Comparison of ENCODE assay signal across 19 cellular contexts in the genomic region with DNA sequence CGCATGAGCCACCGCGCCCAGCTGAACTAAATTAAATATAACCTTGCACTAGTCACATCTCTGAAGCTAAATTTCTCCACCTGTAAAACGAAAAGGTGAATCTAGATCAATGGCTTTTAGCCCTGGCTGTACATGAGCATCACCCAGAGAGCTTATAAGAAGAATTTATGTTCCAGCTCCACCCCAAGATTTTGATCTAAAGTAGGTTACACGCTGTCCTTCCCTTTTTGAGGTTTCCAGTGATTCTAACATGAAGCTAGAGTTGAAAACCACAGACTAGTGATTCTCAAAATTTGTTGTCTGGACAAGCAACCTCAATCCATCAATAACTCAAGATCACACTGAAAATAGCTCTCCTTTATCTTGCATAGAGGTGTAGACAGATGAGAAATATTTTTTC.
DNase-seq lines count a peak whose midpoint lies in the region; ATAC-seq, FAIRE-seq and TF ChIP-seq lines count a peak whose summit lies in the region.
"Had no signal": no experiment of that assay in that cellular context is flagged by ENCODE, and none has a peak within 500 bp of the region (broad histone marks: within the 10 kb centered on the region; RNA-seq: fewer than 3 reads in every experiment).

No MANE protein-coding gene starts in this region.

- H3K27me3 Mint-ChIP-seq in activated CD4-positive, alpha-beta memory T cell treated with anti-CD3 and anti-CD28 coated beads, Interleukin-2, amount 10 ng/mL, durations not matched to agents 7 days and 5 days = peaks cover 14% of the 10 kb centered on the region
- peaks cover 16% of the 10 kb centered on the region for H3K27me3 Mint-ChIP-seq in activated CD4-positive, alpha-beta memory T cell treated with anti-CD3 and anti-CD28 coated beads for 36 hours
- H3K27me3 Mint-ChIP-seq in activated CD8-positive, alpha-beta T cell treated with anti-CD3 and anti-CD28 coated beads, Interleukin-2, amount 10 ng/mL, durations not matched to agents 7 days and 5 days (ENCODE audit: low read depth) = no peaks in the 10 kb centered on the region
- H3K27me3 Mint-ChIP-seq in natural killer cell treated with Interleukin-12 subunit alpha and Interleukin-12 subunit beta and Interleukin-15 and Interleukin-18, amount 100 ng/mL, for 72 hours = peaks cover 0 to 7% of the 10 kb centered on the region in 2 donors
- H3K27me3 Mint-ChIP-seq: CD4-positive, alpha-beta T cell had no signal

- peaks cover 6% of the 10 kb centered on the region for H3K36me3 Mint-ChIP-seq in activated CD4-positive, alpha-beta memory T cell treated with anti-CD3 and anti-CD28 coated beads, Interleukin-2, amount 10 ng/mL, durations not matched to agents 7 days and 5 days (ENCODE audit: low read depth)
- H3K36me3 Mint-ChIP-seq in activated CD4-positive, alpha-beta memory T cell treated with anti-CD3 and anti-CD28 coated beads for 36 hours = no peaks in the 10 kb centered on the region
- H3K36me3 Mint-ChIP-seq in activated CD8-positive, alpha-beta T cell treated with anti-CD3 and anti-CD28 coated beads, Interleukin-2, amount 10 ng/mL, durations not matched to agents 7 days and 5 days (ENCODE audit: low read depth) = peaks cover 3% of the 10 kb centered on the region
- H3K36me3 Mint-ChIP-seq in natural killer cell treated with Interleukin-12 subunit alpha and Interleukin-12 subunit beta and Interleukin-15 and Interleukin-18, amount 100 ng/mL, for 72 hours = no peaks in the 10 kb centered on the region

- TF ChIP-seq POLR2A in GM12892 (IDR thresholded peaks at IDR 0.05; ENCODE audit: low read depth, low read length) = no peak

- POLR2A ChIA-PET in activated CD4-positive, alpha-beta memory T cell treated with anti-CD3 and anti-CD28 coated beads, Interleukin-2, amount 10 ng/mL, durations not matched to agents 7 days and 5 days (lab: Charles Lee) = interaction anchor here (0.9 to 2.9 kb wide), 9 partner anchors 9 to 451 kb away, joined by 3 to 29 read pairs (median 6); a partner anchor contains a TSS
- POLR2A ChIA-PET in activated CD4-positive, alpha-beta memory T cell treated with anti-CD3 and anti-CD28 coated beads for 36 hours (lab: Charles Lee) = interaction anchor here (2.1 kb wide), 1 partner anchor 93 kb away, joined by 8 read pairs; no protein-coding TSS in a partner anchor
- POLR2A ChIA-PET in activated CD8-positive, alpha-beta T cell treated with anti-CD3 and anti-CD28 coated beads, Interleukin-2, amount 10 ng/mL, durations not matched to agents 7 days and 5 days (lab: Charles Lee) = no interaction called here

- ATAC-seq in activated CD8-positive, alpha-beta T cell treated with anti-CD3 and anti-CD28 coated beads, Interleukin-2, amount 10 ng/mL, durations not matched to agents 7 days and 5 days = peak; percentile 57
- peak in 1 of 2 donors; percentile 8 for ATAC-seq in natural killer cell treated with Interleukin-12 subunit alpha and Interleukin-12 subunit beta and Interleukin-15 and Interleukin-18, amount 100 ng/mL, for 72 hours

- H3K9me3 Mint-ChIP-seq in activated CD4-positive, alpha-beta memory T cell treated with anti-CD3 and anti-CD28 coated beads, Interleukin-2, amount 10 ng/mL, durations not matched to agents 7 days and 5 days = peaks cover 2% of the 10 kb centered on the region
- no peaks in the 10 kb centered on the region for H3K9me3 Mint-ChIP-seq in activated CD4-positive, alpha-beta memory T cell treated with anti-CD3 and anti-CD28 coated beads for 36 hours
- no peaks in the 10 kb centered on the region for H3K9me3 Mint-ChIP-seq in activated CD8-positive, alpha-beta T cell treated with anti-CD3 and anti-CD28 coated beads, Interleukin-2, amount 10 ng/mL, durations not matched to agents 7 days and 5 days (ENCODE audit: insufficient read depth)
- H3K9me3 Mint-ChIP-seq in natural killer cell treated with Interleukin-12 subunit alpha and Interleukin-12 subunit beta and Interleukin-15 and Interleukin-18, amount 100 ng/mL, for 72 hours = no peaks in the 10 kb centered on the region
- H3K9me3 Mint-ChIP-seq: CD4-positive, alpha-beta T cell had no signal

- peak overlapping the region; percentile 47 for H3K4me3 Mint-ChIP-seq in activated CD4-positive, alpha-beta memory T cell treated with anti-CD3 and anti-CD28 coated beads, Interleukin-2, amount 10 ng/mL, durations not matched to agents 7 days and 5 days
- no peak overlapping the region for H3K4me3 Mint-ChIP-seq in activated CD4-positive, alpha-beta memory T cell treated with anti-CD3 and anti-CD28 coated beads for 36 hours
- H3K4me3 Mint-ChIP-seq in activated CD8-positive, alpha-beta T cell treated with anti-CD3 and anti-CD28 coated beads, Interleukin-2, amount 10 ng/mL, durations not matched to agents 7 days and 5 days = peak overlapping the region; percentile 6
- peak overlapping the region; percentile 33 for H3K4me3 Mint-ChIP-seq in natural killer cell treated with Interleukin-12 subunit alpha and Interleukin-12 subunit beta and Interleukin-15 and Interleukin-18, amount 100 ng/mL, for 72 hours
- H3K4me3 Mint-ChIP-seq: CD4-positive, alpha-beta T cell had no signal

- CTCF ChIA-PET in activated CD4-positive, alpha-beta memory T cell treated with anti-CD3 and anti-CD28 coated beads, Interleukin-2, amount 10 ng/mL, durations not matched to agents 7 days and 5 days (lab: Charles Lee) = interaction anchor here (1.1 to 2.8 kb wide), 5 partner anchors 9 to 206 kb away, joined by 3 to 11 read pairs (median 8); no protein-coding TSS in a partner anchor
- CTCF ChIA-PET in activated CD4-positive, alpha-beta memory T cell treated with anti-CD3 and anti-CD28 coated beads for 36 hours (lab: Charles Lee) = interaction anchor here (0.9 to 1.3 kb wide), 2 partner anchors 99 to 172 kb away, joined by 3 to 5 read pairs; no protein-coding TSS in a partner anchor
- CTCF ChIA-PET in activated CD8-positive, alpha-beta T cell treated with anti-CD3 and anti-CD28 coated beads, Interleukin-2, amount 10 ng/mL, durations not matched to agents 7 days and 5 days (lab: Charles Lee) = interaction anchor here (1.1 to 1.4 kb wide), 3 partner anchors 8 to 94 kb away, joined by 3 to 7 read pairs (median 3); no protein-coding TSS in a partner anchor

- H3K4me1 Mint-ChIP-seq in activated CD4-positive, alpha-beta memory T cell treated with anti-CD3 and anti-CD28 coated beads, Interleukin-2, amount 10 ng/mL, durations not matched to agents 7 days and 5 days = peaks cover 33% of the 10 kb centered on the region
- H3K4me1 Mint-ChIP-seq in activated CD4-positive, alpha-beta memory T cell treated with anti-CD3 and anti-CD28 coated beads for 36 hours (ENCODE audit: low read depth) = peaks cover 14% of the 10 kb centered on the region
- peaks cover 29% of the 10 kb centered on the region for H3K4me1 Mint-ChIP-seq in activated CD8-positive, alpha-beta T cell treated with anti-CD3 and anti-CD28 coated beads, Interleukin-2, amount 10 ng/mL, durations not matched to agents 7 days and 5 days (ENCODE audit: low read depth)
- peaks cover 16 to 21% of the 10 kb centered on the region in 2 donors for H3K4me1 Mint-ChIP-seq in natural killer cell treated with Interleukin-12 subunit alpha and Interleukin-12 subunit beta and Interleukin-15 and Interleukin-18, amount 100 ng/mL, for 72 hours (ENCODE audit: low read depth in 2 of 2)

- intact Hi-C loops in activated CD4-positive, alpha-beta memory T cell treated with anti-CD3 and anti-CD28 coated beads for 36 hours (cut with micrococcal nuclease) = loop anchor here (1.0 to 10.0 kb wide), 4 partner anchors 22 to 172 kb away; no protein-coding TSS in a partner anchor

- no peak for FAIRE-seq in GM12892 (lab: Jason Lieb, UNC)
- FAIRE-seq: A204.1, GM12878, GM18507 had no signal

- peak overlapping the region; percentile 79 for H3K27ac Mint-ChIP-seq in activated CD4-positive, alpha-beta memory T cell treated with anti-CD3 and anti-CD28 coated beads, Interleukin-2, amount 10 ng/mL, durations not matched to agents 7 days and 5 days
- no peak overlapping the region for H3K27ac Mint-ChIP-seq in activated CD4-positive, alpha-beta memory T cell treated with anti-CD3 and anti-CD28 coated beads for 36 hours
- peak overlapping the region; percentile 39 for H3K27ac Mint-ChIP-seq in activated CD8-positive, alpha-beta T cell treated with anti-CD3 and anti-CD28 coated beads, Interleukin-2, amount 10 ng/mL, durations not matched to agents 7 days and 5 days
- H3K27ac Mint-ChIP-seq in natural killer cell treated with Interleukin-12 subunit alpha and Interleukin-12 subunit beta and Interleukin-15 and Interleukin-18, amount 100 ng/mL, for 72 hours = peak overlapping the region; percentile 9 to 64
- H3K27ac Mint-ChIP-seq: CD4-positive, alpha-beta T cell had no signal

- no peak for DNase-seq in activated CD4-positive, alpha-beta memory T cell treated with anti-CD3 and anti-CD28 coated beads, Interleukin-2, amount 10 ng/mL, durations not matched to agents 7 days and 5 days
- DNase-seq in activated CD4-positive, alpha-beta memory T cell treated with anti-CD3 and anti-CD28 coated beads for 36 hours = no peak
- DNase-seq in MV-4-11 (lab: John Stamatoyannopoulos, UW) (peak; percentile 51), GM12892 (ENCODE audit: insufficient read length) (no peak), NCI-H2081 treated with DMSO at 0.1 percent for 48 hours (lab: John Stamatoyannopoulos, UW) (no peak)
- no peak for DNase-seq in activated CD8-positive, alpha-beta T cell treated with anti-CD3 and anti-CD28 coated beads, Interleukin-2, amount 10 ng/mL, durations not matched to agents 7 days and 5 days
- no peak for DNase-seq in natural killer cell treated with Interleukin-12 subunit alpha and Interleukin-12 subunit beta and Interleukin-15 and Interleukin-18, amount 100 ng/mL, for 72 hours (ENCODE audit: low spot score)
- DNase-seq: Calu3; CD4-positive, alpha-beta T cell; DMS53; EL; NCI-H1092; NCI-H1436 treated with DMSO at 0.1 percent for 48 hours; NCI-H2029; NCI-H2171; NCI-H526 had no signal
